Comparison of ENCODE assay signal across 12 cellular contexts in genomic region chr3:185715091-185715490, GRCh38.
DNase-seq lines count a peak whose midpoint lies in the region; ATAC-seq, FAIRE-seq and TF ChIP-seq lines count a peak whose summit lies in the region.
"Had no signal": no experiment of that assay in that cellular context is flagged by ENCODE, and none has a peak within 500 bp of the region (broad histone marks: within the 10 kb centered on the region; RNA-seq: fewer than 3 reads in every experiment).

No MANE protein-coding gene starts in this region.

- FAIRE-seq in pancreas (lab: Jason Lieb, UNC) (no peak), GM12891 (lab: Jason Lieb, UNC) (no peak)

- H3K27ac Mint-ChIP-seq in CD14-positive monocyte: peak overlapping the region in 1 of 7 donors; percentile 62

- H3K4me2 ChIP-seq in GM23248 (ENCODE audit: unreplicated experiment) (peak overlapping the region; percentile 59), SK-N-SH (peak overlapping the region; percentile 59)

- H3K36me3 ChIP-seq in GM23248 (ENCODE audit: low read depth) (no peaks in the 10 kb centered on the region; the same call in 1 of the 2 replicates), SK-N-SH (replicated peaks in 1 of 2; ENCODE audit: control insufficient read depth in 1 of 2, insufficient read depth in 2 of 2, low read length in 1 of 2) (no peaks in the 10 kb centered on the region), pancreas (no peaks in the 10 kb centered on the region)

- TF ChIP-seq EP300 in SK-N-SH (IDR thresholded peaks at IDR 0.05; ENCODE audit: borderline replicate concordance in 1 of 2, low read depth in 1 of 2, low read length in 1 of 2): no peak

- no peaks in the 10 kb centered on the region for H3K36me3 Mint-ChIP-seq in CD14-positive monocyte

- peaks cover 50% of the 10 kb centered on the region for H3K4me1 Mint-ChIP-seq in CD14-positive monocyte

- 37 to 38% methylated on average over 8 of the region's 8 CpGs for WGBS in GM23248 (ENCODE audit: low coverage in 1 of 2, low lambda C conversion rate in 2 of 2, missing lambda C conversion rate in 2 of 2), 2 experiments
- 30% methylated on average over 8 of the region's 8 CpGs for WGBS in SK-N-SH (ENCODE audit: low lambda C conversion rate)
- WGBS in pancreas, 2 donors: 48 to 56% methylated on average over 8 of the region's 8 CpGs

- H3K27me3 ChIP-seq in GM23248 (replicated peaks; ENCODE audit: insufficient read depth) (no peaks in the 10 kb centered on the region), SK-N-SH (ENCODE audit: insufficient read depth) (no peaks in the 10 kb centered on the region), foreskin keratinocyte (no peaks in the 10 kb centered on the region), pancreas (no peaks in the 10 kb centered on the region)

- POLR2A ChIA-PET in SK-N-SH (lab: Yijun Ruan, JAX): no interaction called here

- no peak overlapping the region for H3K4me3 ChIP-seq in GM23248
- H3K4me3 ChIP-seq in SK-N-SH (ENCODE audit: low read depth in 2 of 2, low read length in 1 of 2): no peak overlapping the region
- H3K4me3 ChIP-seq in pancreas: no peak overlapping the region

- CTCF ChIA-PET in SK-N-SH (lab: Yijun Ruan, JAX): interaction anchor here (1.4 kb wide), 1 partner anchor 38 kb away, joined by 4 read pairs; no protein-coding TSS in a partner anchor

- peak; percentile 58 for ATAC-seq in foreskin keratinocyte
- peak in 3 of 4 donors; percentile 48 to 55 (median 54) for ATAC-seq in pancreas
- ATAC-seq in HG03469 (IDR thresholded peaks at IDR 0.05; ENCODE audit: unreplicated experiment): no peak
- ATAC-seq: left ventricle myocardium superior, right cardiac atrium had no signal

- no peak overlapping the region for H3K9ac ChIP-seq in GM23248
- H3K9ac ChIP-seq in SK-N-SH: no peak overlapping the region

- H3K27me3 Mint-ChIP-seq in CD14-positive monocyte (ENCODE audit: low read depth in 3 of 3): peaks cover 0 to 4% (median 0%) of the 10 kb centered on the region in 3 donors

- in situ Hi-C loops in GM23248 (cut with MboI): no loop called here

- intact Hi-C loops in pancreas (cut with DNase I) (no loop called here), CD14-positive monocyte (cut with micrococcal nuclease) (no loop called here)

- H3K9me3 ChIP-seq in GM23248 (ENCODE audit: low read depth): no peaks in the 10 kb centered on the region
- H3K9me3 ChIP-seq in SK-N-SH: no peaks in the 10 kb centered on the region
- H3K9me3 ChIP-seq in pancreas: no peaks in the 10 kb centered on the region

- H3K79me2 ChIP-seq in GM23248 (ENCODE audit: insufficient read depth): peaks cover 97% of the 10 kb centered on the region
- peaks cover 99% of the 10 kb centered on the region for H3K79me2 ChIP-seq in SK-N-SH (ENCODE audit: insufficient read depth)

- no peaks in the 10 kb centered on the region for H3K9me3 Mint-ChIP-seq in CD14-positive monocyte

- DNase-seq in GM23248: peak; percentile 66
- DNase-seq in SK-N-SH: no peak
- peak; percentile 67 to 79 for DNase-seq in foreskin keratinocyte
- DNase-seq in pancreas: no peak
- DNase-seq in CD14-positive monocyte (ENCODE audit: low spot score): no peak
- no peak for DNase-seq in C1 segment of cervical spinal cord (lab: John Stamatoyannopoulos, UW)
- no peak for DNase-seq in GM12891 (ENCODE audit: insufficient read length, low spot score)
- DNase-seq: activated CD8-positive, alpha-beta memory T cell treated with anti-CD3 and anti-CD28 coated beads, Interleukin-2, amount 50 U/mL, for 48 hours; left ventricle myocardium superior; right cardiac atrium; T-helper 2 cell had no signal

- TF ChIP-seq POLR2A in GM12891 (IDR thresholded peaks at IDR 0.05; ENCODE audit: low read depth, low read length): no peak

- H3F3A ChIP-seq in GM23248 (ENCODE audit: insufficient read depth): peaks cover 61% of the 10 kb centered on the region
- H3F3A ChIP-seq in SK-N-SH (replicated peaks; ENCODE audit: insufficient read depth): peaks cover 38% of the 10 kb centered on the region

- no peak for TF ChIP-seq CTCF in SK-N-SH (IDR thresholded peaks at IDR 0.05)
- peak; percentile 4 for TF ChIP-seq CTCF in foreskin keratinocyte (conservative IDR thresholded peaks at IDR 0.05)
- no peak for TF ChIP-seq CTCF in pancreas (IDR thresholded peaks at IDR 0.05)
- no peak for TF ChIP-seq CTCF in CD14-positive monocyte (IDR thresholded peaks at IDR 0.05)

- H3K9me2 ChIP-seq in GM23248 (ENCODE audit: insufficient read depth): no peaks in the 10 kb centered on the region
- no peaks in the 10 kb centered on the region for H3K9me2 ChIP-seq in SK-N-SH

- peaks cover 65% of the 10 kb centered on the region for H3K4me1 ChIP-seq in GM23248 (ENCODE audit: insufficient read depth)
- peaks cover 9 to 55% of the 10 kb centered on the region in 2 experiments; a peak in 3 of 4 replicates for H3K4me1 ChIP-seq in SK-N-SH (ENCODE audit: control insufficient read depth in 1 of 2, insufficient read depth in 2 of 2, low read depth in 1 of 2, low read length in 1 of 2)
- H3K4me1 ChIP-seq in foreskin keratinocyte: peaks cover 75% of the 10 kb centered on the region
- no peaks in the 10 kb centered on the region for H3K4me1 ChIP-seq in pancreas

- H4K20me1 ChIP-seq in GM23248 (ENCODE audit: insufficient read depth) (no peaks in the 10 kb centered on the region), SK-N-SH (ENCODE audit: insufficient read depth) (peaks cover 27% of the 10 kb centered on the region)

- no peak overlapping the region for H3K4me3 Mint-ChIP-seq in CD14-positive monocyte

- H2AFZ ChIP-seq in GM23248: no peak overlapping the region
- no peak overlapping the region for H2AFZ ChIP-seq in SK-N-SH (ENCODE audit: low read depth)

- H3K27ac ChIP-seq in GM23248 (peak overlapping the region; percentile 16; the same call in 1 of the 2 replicates), SK-N-SH (ENCODE audit: low read depth in 2 of 2, low read length in 1 of 2) (peak overlapping the region in 1 of 2 experiments; percentile 83; a peak in 2 of 4 replicates), foreskin keratinocyte (peak overlapping the region; percentile 32), pancreas (no peak overlapping the region)

- TF ChIP-seq RAD21 in SK-N-SH (IDR thresholded peaks at IDR 0.05; ENCODE audit: low read length): no peak

TF ChIP-seq in SK-N-SH, 30 proteins besides CTCF, POLR2A, EP300 and RAD21 (continues in another document):
- TF ChIP-seq PBX3 (IDR thresholded peaks at IDR 0.05) (0 out of 2 replicates have a peak, but pooled peaks have one; percentile 21), NFIC (IDR thresholded peaks at IDR 0.05; ENCODE audit: borderline replicate concordance) (no peak), FOSL2 (IDR thresholded peaks at IDR 0.05; ENCODE audit: borderline replicate concordance, low read depth) (0 out of 2 replicates have a peak, but pooled peaks have one; percentile 8), USF2 (IDR thresholded peaks at IDR 0.05; ENCODE audit: borderline replicate concordance, low read depth, low read length) (no peak), POLR2AphosphoS5 (IDR thresholded peaks at IDR 0.05; ENCODE audit: low read depth, low read length) (0 out of 2 replicates have a peak, but pooled peaks have one; percentile 18), TEAD4 (IDR thresholded peaks at IDR 0.05; ENCODE audit: borderline replicate concordance, insufficient read depth) (peak; percentile 75; the same call in 1 of the 2 replicates), YY1 (IDR thresholded peaks at IDR 0.05; ENCODE audit: low read depth) (peak; percentile 21; the same call in 1 of the 2 replicates)

TF ChIP-seq in GM12891, 5 proteins besides CTCF, POLR2A, EP300 and RAD21:
- TF ChIP-seq TAF1 (IDR thresholded peaks at IDR 0.05; ENCODE audit: low read depth, low read length) (no peak), PAX5 (IDR thresholded peaks at IDR 0.05; ENCODE audit: insufficient read depth, low read length, severe bottlenecking) (no peak), POU2F2 (IDR thresholded peaks at IDR 0.05; ENCODE audit: low read depth, low read length) (no peak)

Comparison
In these comparisons a context has a peak if more than half of its experiments do, and no peak if none do; other contexts are left out.
1. DNase-seq: peak in GM23248 (single experiment) and foreskin keratinocyte (2 of 2); none in SK-N-SH (single experiment), pancreas (0 of 6), CD14-positive monocyte (single experiment), C1 segment of cervical spinal cord (0 of 14) and GM12891 (single experiment).
2. H3K27ac ChIP-seq: peak in GM23248 (single experiment) and foreskin keratinocyte (single experiment); none in pancreas (0 of 4).